8 cellular contexts compared by ENCODE assay signal in the genomic region with DNA sequence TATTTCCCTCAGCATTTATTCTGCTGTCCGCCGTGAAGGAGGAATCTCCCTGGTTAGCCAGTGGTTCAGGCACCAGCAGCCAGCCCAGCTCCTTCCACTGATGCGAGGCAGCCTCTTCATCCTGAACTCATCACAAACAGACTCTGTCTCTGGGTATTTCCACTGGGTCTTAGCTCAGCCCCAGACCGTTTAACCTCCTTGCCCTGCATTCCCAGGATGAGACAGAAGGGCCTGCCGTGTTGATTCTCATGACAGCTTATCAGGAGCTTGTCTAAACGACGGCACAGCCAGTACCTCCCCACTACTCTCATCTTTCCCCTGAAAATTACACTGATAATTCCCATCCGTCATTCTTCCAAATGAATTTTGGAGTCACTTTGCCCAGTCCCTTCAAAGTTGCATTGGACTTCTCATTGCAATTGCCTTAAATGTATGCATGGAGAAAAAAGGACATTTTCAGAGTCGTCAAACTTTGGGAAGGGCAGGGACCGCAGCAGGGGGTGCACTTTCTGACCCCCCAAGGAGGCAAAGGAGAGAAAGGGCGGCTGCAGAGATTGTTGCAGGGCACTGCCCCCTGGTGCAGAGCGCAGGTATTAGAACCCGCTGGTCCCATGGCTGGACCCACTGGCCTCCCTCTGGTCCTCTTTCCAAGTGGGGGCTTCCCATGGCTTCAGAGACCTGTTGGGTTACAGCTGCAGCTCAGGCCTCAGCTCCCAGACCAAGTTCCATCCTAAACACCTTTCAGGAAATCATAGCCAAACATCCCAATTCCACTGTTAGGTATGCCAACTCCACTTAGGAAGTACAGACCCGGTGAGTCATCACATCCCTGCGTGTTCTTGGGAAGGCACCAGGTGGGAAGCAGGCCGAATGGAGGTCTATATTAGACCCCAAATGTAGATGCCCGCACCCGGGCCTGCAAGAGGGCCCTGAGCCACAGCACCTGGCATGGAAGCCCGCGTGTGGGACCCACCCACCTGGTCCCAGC.
DNase-seq lines count a peak whose midpoint lies in the region; TF ChIP-seq lines count a peak whose summit lies in the region.

No MANE protein-coding gene starts in this region.

- DNase-seq in ACHN (peak; percentile 26), GM12864 (ENCODE audit: low read depth) (no peak), SW480 (ENCODE audit: low spot score) (peak; percentile 19), iPS-NIHi7 (ENCODE audit: extremely low spot score) (peak; percentile 64), NCI-H2081 treated with DMSO at 0.1 percent for 48 hours (lab: John Stamatoyannopoulos, UW) (no peak), NCI-H1092 treated with DMSO at 0.1 percent for 48 hours (lab: John Stamatoyannopoulos, UW) (no peak)
- no peak for DNase-seq in central memory CD4-positive, alpha-beta T cell
- DNase-seq in effector CD8-positive, alpha-beta T cell (lab: John Stamatoyannopoulos, UW): no peak

- H3K4me3 ChIP-seq in GM12864 (ENCODE audit: low read depth, low read length): no peak overlapping the region

- TF ChIP-seq CTCF in GM12864 (IDR thresholded peaks at IDR 0.05; ENCODE audit: low read depth, low read length, missing control alignments): peak; percentile 69

- in situ Hi-C loops in ACHN (cut with HindIII; ENCODE audit: low pct_ligation_motif_present, low pct_unique_long_range_greater_than_20kb, low sequenced_read_pairs): no loop called here

Comparison
In these comparisons a context has a peak if more than half of its experiments do, and no peak if none do; other contexts are left out.
1. DNase-seq: peak in ACHN (single experiment), SW480 (single experiment) and iPS-NIHi7 (single experiment); none in GM12864 (single experiment), central memory CD4-positive, alpha-beta T cell (single experiment), NCI-H2081 treated with DMSO at 0.1 percent for 48 hours (single experiment), NCI-H1092 treated with DMSO at 0.1 percent for 48 hours (single experiment) and effector CD8-positive, alpha-beta T cell (single experiment).